In the genomic region with DNA sequence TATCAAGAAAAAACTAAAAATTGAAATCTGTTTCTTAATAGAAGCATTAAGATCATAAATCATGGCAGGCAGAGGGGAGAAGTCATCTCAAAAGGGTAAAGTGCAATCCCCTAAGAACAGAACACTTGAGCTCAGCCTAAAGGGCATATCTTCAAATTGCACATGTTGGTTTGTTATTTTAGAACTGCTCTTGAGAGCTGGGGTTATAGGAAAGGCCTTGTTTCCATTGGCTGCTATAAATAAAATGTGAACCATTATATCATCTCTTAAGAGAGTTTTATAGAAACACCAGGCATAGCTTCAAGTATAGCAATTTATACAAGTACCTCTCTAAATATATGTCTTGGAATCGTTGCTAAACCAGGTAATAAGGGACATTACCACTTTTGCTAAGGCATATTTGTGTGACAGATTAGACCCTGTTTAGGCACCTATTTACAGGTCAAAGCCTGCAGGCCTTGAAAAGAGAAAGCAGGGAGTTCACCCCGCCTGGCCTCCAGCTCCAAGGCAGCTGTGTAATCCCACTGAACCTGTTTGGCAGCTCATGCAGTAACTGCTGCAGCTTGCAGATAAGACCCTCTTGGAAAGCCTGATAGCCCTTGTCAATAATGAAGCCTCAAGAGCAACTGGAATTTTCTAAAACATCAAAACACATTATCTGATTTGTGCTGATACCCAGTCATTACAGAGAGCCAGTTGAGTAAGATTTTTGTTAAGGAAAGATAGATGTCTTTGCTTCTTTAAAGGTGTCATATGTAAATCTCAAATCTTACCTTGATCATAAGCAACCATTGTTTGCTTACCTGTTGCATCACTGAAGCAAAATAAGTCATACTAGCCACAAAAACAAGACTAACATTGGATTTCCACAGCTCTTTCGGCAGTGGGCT, we compare ENCODE assay signal across 1 cellular context.
TF ChIP-seq lines count a peak whose summit lies in the region.

No MANE protein-coding gene starts in this region.

TF ChIP-seq in HepG2, 621 proteins besides CTCF, POLR2A, EP300 and RAD21:
- no peak for TF ChIP-seq NR2F1 (CRISPR knock-in tag; IDR thresholded peaks at IDR 0.05)
- TF ChIP-seq, protein P1, sequence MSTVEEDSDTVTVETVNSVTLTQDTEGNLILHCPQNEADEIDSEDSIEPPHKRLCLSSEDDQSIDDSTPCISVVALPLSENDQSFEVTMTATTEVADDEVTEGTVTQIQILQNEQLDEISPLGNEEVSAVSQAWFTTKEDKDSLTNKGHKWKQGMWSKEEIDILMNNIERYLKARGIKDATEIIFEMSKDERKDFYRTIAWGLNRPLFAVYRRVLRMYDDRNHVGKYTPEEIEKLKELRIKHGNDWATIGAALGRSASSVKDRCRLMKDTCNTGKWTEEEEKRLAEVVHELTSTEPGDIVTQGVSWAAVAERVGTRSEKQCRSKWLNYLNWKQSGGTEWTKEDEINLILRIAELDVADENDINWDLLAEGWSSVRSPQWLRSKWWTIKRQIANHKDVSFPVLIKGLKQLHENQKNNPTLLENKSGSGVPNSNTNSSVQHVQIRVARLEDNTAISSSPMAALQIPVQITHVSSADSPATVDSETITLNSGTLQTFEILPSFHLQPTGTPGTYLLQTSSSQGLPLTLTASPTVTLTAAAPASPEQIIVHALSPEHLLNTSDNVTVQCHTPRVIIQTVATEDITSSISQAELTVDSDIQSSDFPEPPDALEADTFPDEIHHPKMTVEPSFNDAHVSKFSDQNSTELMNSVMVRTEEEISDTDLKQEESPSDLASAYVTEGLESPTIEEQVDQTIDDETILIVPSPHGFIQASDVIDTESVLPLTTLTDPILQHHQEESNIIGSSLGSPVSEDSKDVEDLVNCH (CRISPR knock-in tag; IDR thresholded peaks at IDR 0.05), result no peak
- TF ChIP-seq, protein P2, sequence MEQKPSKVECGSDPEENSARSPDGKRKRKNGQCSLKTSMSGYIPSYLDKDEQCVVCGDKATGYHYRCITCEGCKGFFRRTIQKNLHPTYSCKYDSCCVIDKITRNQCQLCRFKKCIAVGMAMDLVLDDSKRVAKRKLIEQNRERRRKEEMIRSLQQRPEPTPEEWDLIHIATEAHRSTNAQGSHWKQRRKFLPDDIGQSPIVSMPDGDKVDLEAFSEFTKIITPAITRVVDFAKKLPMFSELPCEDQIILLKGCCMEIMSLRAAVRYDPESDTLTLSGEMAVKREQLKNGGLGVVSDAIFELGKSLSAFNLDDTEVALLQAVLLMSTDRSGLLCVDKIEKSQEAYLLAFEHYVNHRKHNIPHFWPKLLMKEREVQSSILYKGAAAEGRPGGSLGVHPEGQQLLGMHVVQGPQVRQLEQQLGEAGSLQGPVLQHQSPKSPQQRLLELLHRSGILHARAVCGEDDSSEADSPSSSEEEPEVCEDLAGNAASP (CRISPR knock-in tag; IDR thresholded peaks at IDR 0.05; ENCODE audit: borderline replicate concordance), result no peak
- no peak for TF ChIP-seq THYN1 (CRISPR knock-in tag; IDR thresholded peaks at IDR 0.05; ENCODE audit: borderline replicate concordance, low read depth)
- no peak for TF ChIP-seq ZNF33B (CRISPR knock-in tag; IDR thresholded peaks at IDR 0.05)
- no peak for TF ChIP-seq ZNF691 (CRISPR knock-in tag; IDR thresholded peaks at IDR 0.05; ENCODE audit: borderline replicate concordance, low read depth)
- TF ChIP-seq DMAP1 (CRISPR knock-in tag; IDR thresholded peaks at IDR 0.05), result no peak
- TF ChIP-seq IRF1 (CRISPR knock-in tag; IDR thresholded peaks at IDR 0.05; ENCODE audit: low read depth), result no peak
- TF ChIP-seq ZNF253 (CRISPR knock-in tag; IDR thresholded peaks at IDR 0.05; ENCODE audit: borderline replicate concordance), result no peak
- TF ChIP-seq IKZF5 (CRISPR knock-in tag; IDR thresholded peaks at IDR 0.05), result no peak
